ENCODE assay signal across 16 cellular contexts in the genomic region with DNA sequence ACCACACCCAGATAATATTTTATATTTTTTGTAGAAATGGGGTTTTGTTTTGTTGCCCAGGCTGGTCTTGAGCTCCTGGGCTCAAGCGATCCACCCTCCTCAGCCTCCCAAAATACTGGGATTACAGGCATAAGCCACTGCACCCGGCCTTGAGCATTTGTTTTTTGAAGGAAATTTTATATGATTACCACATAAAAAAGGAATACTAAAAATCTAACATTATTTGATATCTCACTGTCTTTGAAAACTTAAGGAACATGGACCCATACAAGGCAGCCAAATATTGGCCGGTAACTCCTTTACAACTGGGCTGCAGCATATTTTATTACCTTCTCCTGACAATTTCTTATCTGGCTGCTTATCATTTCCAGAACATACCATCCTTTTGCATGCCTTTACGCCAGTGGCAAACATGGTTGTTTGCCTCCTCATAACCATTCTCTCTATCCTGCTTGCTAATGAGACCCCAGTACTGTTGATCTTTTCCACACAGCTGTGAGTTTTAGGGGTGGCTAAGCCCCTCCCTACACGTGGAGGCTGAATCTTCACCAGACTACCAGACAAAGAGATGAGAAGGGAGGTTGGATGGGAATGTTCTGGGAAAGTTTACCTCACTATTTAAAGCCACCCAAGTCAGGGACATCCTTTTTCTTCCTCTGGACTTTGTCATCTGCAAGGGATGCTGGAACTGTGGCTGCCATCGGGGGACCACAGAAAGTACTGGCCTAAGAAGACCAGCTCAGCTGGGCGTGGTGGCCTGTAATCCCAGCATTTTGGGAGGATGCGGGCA.
DNase-seq lines count a peak whose midpoint lies in the region; ATAC-seq, FAIRE-seq and TF ChIP-seq lines count a peak whose summit lies in the region.
"Had no signal": no experiment of that assay in that cellular context is flagged by ENCODE, and none has a peak within 500 bp of the region (broad histone marks: within the 10 kb centered on the region; RNA-seq: fewer than 3 reads in every experiment).

No MANE protein-coding gene starts in this region.

- no peaks in the 10 kb centered on the region for H3K36me3 Mint-ChIP-seq in activated CD4-positive, alpha-beta T cell treated with anti-CD3 and anti-CD28 coated beads, Interleukin-2, amount 10 ng/mL, durations not matched to agents 7 days and 5 days (ENCODE audit: low read depth)
- H3K36me3 Mint-ChIP-seq in endodermal cell (ENCODE audit: low read depth): peaks cover 31% of the 10 kb centered on the region

- H3K27ac ChIP-seq in PC-9 (peak overlapping the region; percentile 100), endodermal cell (ENCODE audit: low read depth, low read length) (no peak overlapping the region), sigmoid colon (peak overlapping the region in 2 of 4 donors; percentile 87 to 88), pancreas (no peak overlapping the region)

- ATAC-seq in pancreas: no peak
- ATAC-seq: gastrocnemius medialis had no signal

- peak overlapping the region; percentile 39 for H3K27ac Mint-ChIP-seq in activated CD4-positive, alpha-beta T cell treated with anti-CD3 and anti-CD28 coated beads, Interleukin-2, amount 10 ng/mL, durations not matched to agents 7 days and 5 days
- H3K27ac Mint-ChIP-seq in endodermal cell: peak overlapping the region; percentile 79

- CTCF ChIA-PET in activated CD4-positive, alpha-beta T cell treated with anti-CD3 and anti-CD28 coated beads, Interleukin-2, amount 10 ng/mL, durations not matched to agents 7 days and 5 days (lab: Charles Lee): interaction anchor here (0.6 to 3.1 kb wide), 3 partner anchors 13 to 932 kb away, joined by 3 to 18 read pairs (median 3); no protein-coding TSS in a partner anchor
- CTCF ChIA-PET in PC-9 (lab: Charles Lee): interaction anchor here (0.8 kb wide), 1 partner anchor 391 kb away, joined by 3 read pairs; no protein-coding TSS in a partner anchor

- no peak overlapping the region for H3K9ac ChIP-seq in endodermal cell (ENCODE audit: extremely low read depth, low read length, poor library complexity, severe bottlenecking)

- H3K27me3 Mint-ChIP-seq in activated CD4-positive, alpha-beta T cell treated with anti-CD3 and anti-CD28 coated beads, Interleukin-2, amount 10 ng/mL, durations not matched to agents 7 days and 5 days: no peaks in the 10 kb centered on the region
- H3K27me3 Mint-ChIP-seq in endodermal cell (ENCODE audit: insufficient read depth): no peaks in the 10 kb centered on the region

- DNase-seq in activated CD4-positive, alpha-beta T cell treated with anti-CD3 and anti-CD28 coated beads, Interleukin-2, amount 10 ng/mL, durations not matched to agents 7 days and 5 days: no peak
- no peak for DNase-seq in activated CD4-positive, alpha-beta T cell treated with anti-CD3 and anti-CD28 coated beads for 1 hour
- no peak for DNase-seq in PC-9
- no peak for DNase-seq in endodermal cell
- DNase-seq in sigmoid colon: peak; percentile 27
- DNase-seq in COLO829 (ENCODE audit: low spot score): no peak
- no peak for DNase-seq in pancreas
- no peak for DNase-seq in occipital lobe (lab: John Stamatoyannopoulos, UW)
- DNase-seq: ACHN; activated CD8-positive, alpha-beta memory T cell treated with anti-CD3 and anti-CD28 coated beads for 24 hours; amniotic stem cell; effector CD4-positive, alpha-beta T cell; gastrocnemius medialis; MG63; upper lobe of left lung had no signal

- no peaks in the 10 kb centered on the region for H4K20me1 ChIP-seq in PC-9 (ENCODE audit: insufficient read depth)

- H3K4me2 ChIP-seq in PC-9: peak overlapping the region; percentile 96

- H3K36me3 ChIP-seq in PC-9 (ENCODE audit: low read depth) (0 out of 2 replicates have a peak, but pooled peaks cover 11% of the 10 kb centered on the region), endodermal cell (ENCODE audit: control insufficient read depth, insufficient read depth, low read length) (peaks cover 20% of the 10 kb centered on the region), sigmoid colon (no peaks in the 10 kb centered on the region), pancreas (no peaks in the 10 kb centered on the region)
- H3K36me3 ChIP-seq: gastrocnemius medialis, MG63, upper lobe of left lung had no signal

- peaks cover 3% of the 10 kb centered on the region for H3K9me3 Mint-ChIP-seq in activated CD4-positive, alpha-beta T cell treated with anti-CD3 and anti-CD28 coated beads, Interleukin-2, amount 10 ng/mL, durations not matched to agents 7 days and 5 days
- no peaks in the 10 kb centered on the region for H3K9me3 Mint-ChIP-seq in endodermal cell

- TF ChIP-seq CTCF in PC-9 (conservative IDR thresholded peaks at IDR 0.05) (no peak), endodermal cell (conservative IDR thresholded peaks at IDR 0.05) (no peak), sigmoid colon (IDR thresholded peaks at IDR 0.05) (no peak), pancreas (IDR thresholded peaks at IDR 0.05) (no peak)

- 88 to 97% methylated on average over 5 of the region's 8 CpGs for WGBS in endodermal cell (ENCODE audit: insufficient coverage in 1 of 2, insufficient read length in 1 of 2), 2 experiments
- 55 to 79% methylated on average over 8 of the region's 8 CpGs for WGBS in sigmoid colon, 2 donors
- WGBS in pancreas, 2 donors: 86 to 90% methylated on average over 8 of the region's 8 CpGs

- H3K79me2 ChIP-seq in PC-9 (ENCODE audit: low read depth): peaks cover 43% of the 10 kb centered on the region

- H3K4me1 ChIP-seq in PC-9 (replicated peaks; ENCODE audit: insufficient read depth): peaks cover 18% of the 10 kb centered on the region
- H3K4me1 ChIP-seq in endodermal cell (ENCODE audit: control insufficient read depth, insufficient read depth, low read length): peaks cover 13% of the 10 kb centered on the region
- peaks cover 0 to 40% (median 29%) of the 10 kb centered on the region in 4 donors for H3K4me1 ChIP-seq in sigmoid colon
- H3K4me1 ChIP-seq in pancreas: peaks cover 15 to 36% (median 24%) of the 10 kb centered on the region in 3 donors

- H3K4me3 ChIP-seq in PC-9: peak overlapping the region; percentile 72
- no peak overlapping the region for H3K4me3 ChIP-seq in endodermal cell (ENCODE audit: low read length)
- H3K4me3 ChIP-seq in sigmoid colon: no peak overlapping the region
- no peak overlapping the region for H3K4me3 ChIP-seq in pancreas
- H3K4me3 ChIP-seq: gastrocnemius medialis, MG63, upper lobe of left lung had no signal

- peaks cover 50% of the 10 kb centered on the region for H3F3A ChIP-seq in PC-9 (ENCODE audit: insufficient read depth, low read depth)

- H3K4me1 Mint-ChIP-seq in activated CD4-positive, alpha-beta T cell treated with anti-CD3 and anti-CD28 coated beads, Interleukin-2, amount 10 ng/mL, durations not matched to agents 7 days and 5 days: peaks cover 31% of the 10 kb centered on the region
- peaks cover 27% of the 10 kb centered on the region for H3K4me1 Mint-ChIP-seq in endodermal cell

- H3K9me3 ChIP-seq in PC-9 (ENCODE audit: insufficient read depth, low read depth): no peaks in the 10 kb centered on the region
- no peaks in the 10 kb centered on the region for H3K9me3 ChIP-seq in endodermal cell (ENCODE audit: control insufficient read depth, low read length)
- no peaks in the 10 kb centered on the region for H3K9me3 ChIP-seq in sigmoid colon
- no peaks in the 10 kb centered on the region for H3K9me3 ChIP-seq in pancreas
- H3K9me3 ChIP-seq: gastrocnemius medialis, MG63, upper lobe of left lung had no signal

- intact Hi-C loops in PC-9 (cut with micrococcal nuclease; ENCODE audit: unreplicated experiment): no loop called here
- intact Hi-C loops in sigmoid colon (cut with DNase I): loop anchor here (5.0 kb wide), 1 partner anchor 55 kb away; no protein-coding TSS in a partner anchor
- intact Hi-C loops in pancreas (cut with DNase I): no loop called here

- no peak overlapping the region for H3K4me3 Mint-ChIP-seq in activated CD4-positive, alpha-beta T cell treated with anti-CD3 and anti-CD28 coated beads, Interleukin-2, amount 10 ng/mL, durations not matched to agents 7 days and 5 days
- peak overlapping the region; percentile 16 for H3K4me3 Mint-ChIP-seq in endodermal cell

- no peak for TF ChIP-seq EP300 in sigmoid colon (IDR thresholded peaks at IDR 0.05)

- no peaks in the 10 kb centered on the region for H3K9me2 ChIP-seq in PC-9 (ENCODE audit: insufficient read depth)

- no peak for TF ChIP-seq POLR2A in sigmoid colon (IDR thresholded peaks at IDR 0.05)

- POLR2A ChIA-PET in activated CD4-positive, alpha-beta T cell treated with anti-CD3 and anti-CD28 coated beads, Interleukin-2, amount 10 ng/mL, durations not matched to agents 7 days and 5 days (lab: Charles Lee): no interaction called here
- POLR2A ChIA-PET in PC-9 (lab: Charles Lee; ENCODE audit: unreplicated experiment): no interaction called here

- H2AFZ ChIP-seq in PC-9: no peak overlapping the region

- H3K27me3 ChIP-seq in PC-9 (ENCODE audit: insufficient read depth, low read depth): no peaks in the 10 kb centered on the region
- H3K27me3 ChIP-seq in endodermal cell (ENCODE audit: control insufficient read depth, insufficient read depth, low read length, poor library complexity, severe bottlenecking): no peaks in the 10 kb centered on the region
- H3K27me3 ChIP-seq in sigmoid colon: no peaks in the 10 kb centered on the region
- no peaks in the 10 kb centered on the region for H3K27me3 ChIP-seq in pancreas
- H3K27me3 ChIP-seq: MG63, upper lobe of left lung had no signal

- no peak for FAIRE-seq in pancreas (lab: Jason Lieb, UNC)
- FAIRE-seq: keratinocyte had no signal

- no TSS peak for BruUV-seq in PC-9 (replicated peaks; lab: Mats Ljungman, UMichigan)
